In the genomic region with DNA sequence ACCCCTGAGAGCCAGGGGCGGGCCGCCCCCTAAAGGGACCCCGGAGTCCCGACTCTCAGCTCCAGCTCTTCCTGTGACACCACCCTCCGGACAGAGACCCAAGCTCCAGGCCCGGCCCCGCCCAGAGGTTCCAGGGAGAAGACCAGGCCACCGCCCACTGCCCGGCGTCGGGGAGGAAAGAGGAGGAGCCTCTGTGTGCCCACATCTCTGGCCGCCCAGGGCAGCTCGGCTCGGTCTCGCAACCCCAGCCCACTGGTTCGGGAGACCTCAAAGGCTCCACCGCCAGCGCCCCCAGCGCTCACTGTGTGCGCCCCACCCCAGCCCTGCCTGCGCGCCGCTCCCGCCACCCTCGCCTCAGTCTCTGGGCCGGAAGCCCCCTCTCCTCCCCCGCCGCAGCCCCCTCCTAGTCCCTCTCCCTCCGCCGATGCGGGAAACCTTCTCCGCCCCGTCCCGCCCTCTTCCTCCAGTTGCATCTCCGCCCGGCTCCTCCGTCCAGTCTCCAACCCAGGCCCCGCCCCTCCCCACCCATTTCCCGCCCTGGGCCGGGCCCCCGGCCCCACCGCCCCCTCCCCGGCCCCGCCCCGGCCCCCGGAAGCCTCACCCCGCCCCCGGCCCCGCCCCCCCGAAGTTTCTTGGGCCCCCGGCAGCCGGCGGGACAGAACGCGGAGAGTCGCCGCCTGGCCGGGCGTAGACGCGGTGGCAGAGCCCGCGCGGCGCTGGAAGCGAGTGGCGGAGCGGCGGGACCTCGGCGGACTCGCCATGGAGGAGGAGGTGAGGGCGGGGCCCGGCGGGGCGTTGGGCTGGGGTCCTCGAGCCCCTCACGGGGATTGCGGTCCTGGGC, we compare ENCODE assay signal across 1 cellular context.
TF ChIP-seq lines count a peak whose summit lies in the region.

A gene with protein sequence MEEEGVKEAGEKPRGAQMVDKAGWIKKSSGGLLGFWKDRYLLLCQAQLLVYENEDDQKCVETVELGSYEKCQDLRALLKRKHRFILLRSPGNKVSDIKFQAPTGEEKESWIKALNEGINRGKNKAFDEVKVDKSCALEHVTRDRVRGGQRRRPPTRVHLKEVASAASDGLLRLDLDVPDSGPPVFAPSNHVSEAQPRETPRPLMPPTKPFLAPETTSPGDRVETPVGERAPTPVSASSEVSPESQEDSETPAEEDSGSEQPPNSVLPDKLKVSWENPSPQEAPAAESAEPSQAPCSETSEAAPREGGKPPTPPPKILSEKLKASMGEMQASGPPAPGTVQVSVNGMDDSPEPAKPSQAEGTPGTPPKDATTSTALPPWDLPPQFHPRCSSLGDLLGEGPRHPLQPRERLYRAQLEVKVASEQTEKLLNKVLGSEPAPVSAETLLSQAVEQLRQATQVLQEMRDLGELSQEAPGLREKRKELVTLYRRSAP (plus strand): TSS at position 658 of the 841 bp plus-strand sequence. CDS start 102 bp downstream, at position 760.

TF ChIP-seq in A549, 52 proteins besides CTCF, POLR2A, EP300 and RAD21 (continued from another document):
- TF ChIP-seq RNF2 (IDR thresholded peaks at IDR 0.05; ENCODE audit: borderline replicate concordance, low read depth) (no peak), HDAC2 (IDR thresholded peaks at IDR 0.05) (no peak), FOSL2 (IDR thresholded peaks at IDR 0.05) (no peak), FOSL2 (CRISPR knock-in tag; IDR thresholded peaks at IDR 0.05) (no peak), JUN (IDR thresholded peaks at IDR 0.05) (peak in 1 of 2 experiments; percentile 84; a peak in 3 of 5 replicates), ELK1 (IDR thresholded peaks at IDR 0.05; ENCODE audit: low read depth, low read length) (no peak), GATA3 (IDR thresholded peaks at IDR 0.05; ENCODE audit: borderline replicate concordance) (no peak), ZC3H11A (IDR thresholded peaks at IDR 0.05) (no peak), KDM5A (IDR thresholded peaks at IDR 0.05) (no peak), PHF8 (IDR thresholded peaks at IDR 0.05; ENCODE audit: borderline replicate concordance, low read depth) (peak; percentile 20; the same call in 1 of the 2 replicates), HEYL (CRISPR knock-in tag; IDR thresholded peaks at IDR 0.05) (no peak), BCL3 (IDR thresholded peaks at IDR 0.05) (peak; percentile 26; the same call in 1 of the 3 replicates), KDM1A (IDR thresholded peaks at IDR 0.05; ENCODE audit: low read depth) (no peak), ZFP36 (IDR thresholded peaks at IDR 0.05; ENCODE audit: borderline replicate concordance, partially characterized antibody) (no peak), MAZ (IDR thresholded peaks at IDR 0.05; ENCODE audit: borderline replicate concordance, low read depth, low read length) (no peak), CBX8 (IDR thresholded peaks at IDR 0.05) (no peak), ATOH8 (CRISPR knock-in tag; IDR thresholded peaks at IDR 0.05; ENCODE audit: low read depth) (no peak), TP53 (CRISPR knock-in tag; IDR thresholded peaks at IDR 0.05) (no peak), ESRRA (IDR thresholded peaks at IDR 0.05; ENCODE audit: borderline replicate concordance, low read length) (no peak), NPAS2 (CRISPR knock-in tag; IDR thresholded peaks at IDR 0.05; ENCODE audit: borderline replicate concordance) (no peak), HOXB5 (CRISPR knock-in tag; IDR thresholded peaks at IDR 0.05) (no peak), RCOR1 (IDR thresholded peaks at IDR 0.05; ENCODE audit: low read depth, low read length) (no peak), MAFK (IDR thresholded peaks at IDR 0.05; ENCODE audit: partially characterized antibody) (no peak), FOXS1 (CRISPR knock-in tag; IDR thresholded peaks at IDR 0.05) (no peak), HOXB13 (CRISPR knock-in tag; IDR thresholded peaks at IDR 0.05; ENCODE audit: low read depth) (no peak), ZSCAN20 (CRISPR knock-in tag; IDR thresholded peaks at IDR 0.05) (no peak), JUNB (IDR thresholded peaks at IDR 0.05) (no peak), BHLHE40 (IDR thresholded peaks at IDR 0.05; ENCODE audit: low read depth, low read length) (no peak), RFX5 (IDR thresholded peaks at IDR 0.05) (0 out of 2 replicates have a peak, but pooled peaks have one; percentile 35), MYC (IDR thresholded peaks at IDR 0.05; ENCODE audit: borderline replicate concordance, low read length) (no peak), CHD2 (IDR thresholded peaks at IDR 0.05; ENCODE audit: low read length, partially characterized antibody) (no peak), FOSB (CRISPR knock-in tag; IDR thresholded peaks at IDR 0.05) (no peak), USF2 (IDR thresholded peaks at IDR 0.05) (no peak), SREBF2 (IDR thresholded peaks at IDR 0.05) (no peak), RARB (CRISPR knock-in tag; IDR thresholded peaks at IDR 0.05) (no peak), NR3C1 (IDR thresholded peaks at IDR 0.05) (no peak), CHD4 (IDR thresholded peaks at IDR 0.05; ENCODE audit: borderline replicate concordance) (no peak)
- TF ChIP-seq, protein P1, sequence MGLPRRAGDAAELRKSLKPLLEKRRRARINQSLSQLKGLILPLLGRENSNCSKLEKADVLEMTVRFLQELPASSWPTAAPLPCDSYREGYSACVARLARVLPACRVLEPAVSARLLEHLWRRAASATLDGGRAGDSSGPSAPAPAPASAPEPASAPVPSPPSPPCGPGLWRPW (IDR thresholded peaks at IDR 0.05) = no peak
- TF ChIP-seq, protein P2, sequence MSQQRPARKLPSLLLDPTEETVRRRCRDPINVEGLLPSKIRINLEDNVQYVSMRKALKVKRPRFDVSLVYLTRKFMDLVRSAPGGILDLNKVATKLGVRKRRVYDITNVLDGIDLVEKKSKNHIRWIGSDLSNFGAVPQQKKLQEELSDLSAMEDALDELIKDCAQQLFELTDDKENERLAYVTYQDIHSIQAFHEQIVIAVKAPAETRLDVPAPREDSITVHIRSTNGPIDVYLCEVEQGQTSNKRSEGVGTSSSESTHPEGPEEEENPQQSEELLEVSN (IDR thresholded peaks at IDR 0.05; ENCODE audit: borderline replicate concordance, low read depth) = no peak
- TF ChIP-seq, protein P3, sequence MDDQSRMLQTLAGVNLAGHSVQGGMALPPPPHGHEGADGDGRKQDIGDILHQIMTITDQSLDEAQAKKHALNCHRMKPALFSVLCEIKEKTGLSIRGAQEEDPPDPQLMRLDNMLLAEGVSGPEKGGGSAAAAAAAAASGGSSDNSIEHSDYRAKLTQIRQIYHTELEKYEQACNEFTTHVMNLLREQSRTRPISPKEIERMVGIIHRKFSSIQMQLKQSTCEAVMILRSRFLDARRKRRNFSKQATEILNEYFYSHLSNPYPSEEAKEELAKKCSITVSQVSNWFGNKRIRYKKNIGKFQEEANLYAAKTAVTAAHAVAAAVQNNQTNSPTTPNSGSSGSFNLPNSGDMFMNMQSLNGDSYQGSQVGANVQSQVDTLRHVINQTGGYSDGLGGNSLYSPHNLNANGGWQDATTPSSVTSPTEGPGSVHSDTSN (IDR thresholded peaks at IDR 0.05) = no peak
- TF ChIP-seq, protein P4, sequence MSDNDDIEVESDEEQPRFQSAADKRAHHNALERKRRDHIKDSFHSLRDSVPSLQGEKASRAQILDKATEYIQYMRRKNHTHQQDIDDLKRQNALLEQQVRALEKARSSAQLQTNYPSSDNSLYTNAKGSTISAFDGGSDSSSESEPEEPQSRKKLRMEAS (IDR thresholded peaks at IDR 0.05) = no peak
